Comparison of ENCODE assay signal across 8 cellular contexts in genomic region chr19:48443731-48444128, GRCh38. TPM values are rescaled to one million over a fixed set of nuclear protein-coding genes. Genes with fewer than 3 reads are reported as not detected.
A peak's percentile ranks its signal among the peaks of the same experiment; 100 is the strongest.
DNase-seq lines count a peak whose midpoint lies in the region; ATAC-seq and TF ChIP-seq lines count a peak whose summit lies in the region.
"Had no signal": no experiment of that assay in that cellular context is flagged by ENCODE, and none has a peak within 500 bp of the region (broad histone marks: within the 10 kb centered on the region; RNA-seq: fewer than 3 reads in every experiment).

No MANE protein-coding gene starts in this region.

- in situ Hi-C loops in G401 (cut with HindIII; ENCODE audit: low sequenced_read_pairs) = no loop called here

- H3K9me2 ChIP-seq in SK-N-SH = no peaks in the 10 kb centered on the region

- H3K27ac ChIP-seq in SK-N-SH (ENCODE audit: low read depth in 2 of 2, low read length in 1 of 2) = no peak overlapping the region
- H3K27ac ChIP-seq in thymus (ENCODE audit: low read depth) = no peak overlapping the region

- DNase-seq in SK-N-SH (no peak), epithelial cell of proximal tubule (ENCODE audit: low read depth) (no peak), G401 (ENCODE audit: low spot score) (no peak)
- DNase-seq: NCI-H226; stimulated activated naive CD8-positive, alpha-beta T cell treated with anti-CD3 and anti-CD28 coated beads, Interleukin-15, amount 100 ng/mL, for 72 hours had no signal

- no peaks in the 10 kb centered on the region for H4K20me1 ChIP-seq in SK-N-SH (ENCODE audit: insufficient read depth)

- H3K4me3 ChIP-seq in SK-N-SH (ENCODE audit: low read depth in 2 of 2, low read length in 1 of 2) = peak overlapping the region; percentile 98 to 99; a peak in 3 of 4 replicates
- H3K4me3 ChIP-seq in epithelial cell of proximal tubule (ENCODE audit: low read depth, low read length) = peak overlapping the region; percentile 100
- H3K4me3 ChIP-seq in thymus (ENCODE audit: low read length) = peak overlapping the region; percentile 24

- no peak for ATAC-seq in SK-N-SH treated with all-trans-retinoic acid at 6 μM for 48 hours
- no peak for ATAC-seq in esophagus mucosa
- ATAC-seq: stimulated activated naive CD8-positive, alpha-beta T cell treated with anti-CD3 and anti-CD28 coated beads, Interleukin-15, amount 100 ng/mL, for 72 hours had no signal

- no peaks in the 10 kb centered on the region for H3K9me3 ChIP-seq in SK-N-SH
- peaks cover 1% of the 10 kb centered on the region for H3K9me3 ChIP-seq in thymus (ENCODE audit: control insufficient read depth)

- POLR2A ChIA-PET in SK-N-SH (lab: Yijun Ruan, JAX) = no interaction called here

- no peak for TF ChIP-seq EP300 in SK-N-SH (IDR thresholded peaks at IDR 0.05; ENCODE audit: borderline replicate concordance in 1 of 2, low read depth in 1 of 2, low read length in 1 of 2)

- no peak for TF ChIP-seq RAD21 in SK-N-SH (IDR thresholded peaks at IDR 0.05; ENCODE audit: low read length)

- peaks cover 17% of the 10 kb centered on the region for H3F3A ChIP-seq in SK-N-SH (replicated peaks; ENCODE audit: insufficient read depth)

- peaks cover 29% of the 10 kb centered on the region for H3K79me2 ChIP-seq in SK-N-SH (ENCODE audit: insufficient read depth)

- no peak for TF ChIP-seq CTCF in SK-N-SH (IDR thresholded peaks at IDR 0.05)
- no peak for TF ChIP-seq CTCF in epithelial cell of proximal tubule (conservative IDR thresholded peaks at IDR 0.05; ENCODE audit: low read depth, low read length)

- CTCF ChIA-PET in SK-N-SH (lab: Yijun Ruan, JAX) = interaction anchor here (0.6 kb wide), 1 partner anchor 177 kb away, joined by 3 read pairs; no protein-coding TSS in a partner anchor

- H3K9ac ChIP-seq in SK-N-SH = no peak overlapping the region

- H3K27me3 ChIP-seq in SK-N-SH (ENCODE audit: insufficient read depth) (no peaks in the 10 kb centered on the region), thymus (ENCODE audit: control insufficient read depth, insufficient read depth) (peaks cover 40% of the 10 kb centered on the region)

- H3K4me2 ChIP-seq in SK-N-SH = peak overlapping the region; percentile 99

- 92% methylated on average over 37 of the region's 45 CpGs for WGBS in SK-N-SH (ENCODE audit: low lambda C conversion rate)
- WGBS in thymus = 6% methylated on average over 45 of the region's 45 CpGs

- H2AFZ ChIP-seq in SK-N-SH (ENCODE audit: low read depth) = no peak overlapping the region; the same call in 1 of the 2 replicates

- peaks cover 4 to 16% of the 10 kb centered on the region in 2 experiments; a peak in 2 of 4 replicates for H3K4me1 ChIP-seq in SK-N-SH (ENCODE audit: control insufficient read depth in 1 of 2, insufficient read depth in 2 of 2, low read depth in 1 of 2, low read length in 1 of 2)
- peaks cover 9% of the 10 kb centered on the region for H3K4me1 ChIP-seq in thymus (ENCODE audit: control insufficient read depth, insufficient read depth, low read length)

- H3K36me3 ChIP-seq in SK-N-SH (replicated peaks in 1 of 2; ENCODE audit: control insufficient read depth in 1 of 2, insufficient read depth in 2 of 2, low read length in 1 of 2) = peaks cover 10 to 18% of the 10 kb centered on the region in 2 experiments
- peaks cover 7% of the 10 kb centered on the region for H3K36me3 ChIP-seq in thymus (ENCODE audit: control insufficient read depth, insufficient read depth)

TF ChIP-seq in SK-N-SH, 30 proteins besides CTCF, POLR2A, EP300 and RAD21 (continues in another document):
- TF ChIP-seq SMC3 (IDR thresholded peaks at IDR 0.05; ENCODE audit: low read depth, low read length) = no peak
- no peak for TF ChIP-seq REST (IDR thresholded peaks at IDR 0.05; ENCODE audit: low read depth, low read length)
- TF ChIP-seq RXRA (IDR thresholded peaks at IDR 0.05; ENCODE audit: borderline replicate concordance, low read depth) = no peak

TF ChIP-seq in SK-N-SH treated with all-trans-retinoic acid at 6 μM for 48 hours, 23 proteins besides CTCF, POLR2A, EP300 and RAD21 (continues in another document):
- TF ChIP-seq TCF4 (CRISPR knock-in tag; IDR thresholded peaks at IDR 0.05; ENCODE audit: borderline replicate concordance) (no peak), POU6F1 (CRISPR knock-in tag; IDR thresholded peaks at IDR 0.05; ENCODE audit: borderline replicate concordance, low read depth) (no peak), OSR1 (CRISPR knock-in tag; IDR thresholded peaks at IDR 0.05) (no peak), SNAI2 (CRISPR knock-in tag; IDR thresholded peaks at IDR 0.05) (no peak), ZNF70 (CRISPR knock-in tag; IDR thresholded peaks at IDR 0.05) (no peak), CREB5 (CRISPR knock-in tag; IDR thresholded peaks at IDR 0.05; ENCODE audit: low read depth) (no peak), ZNF8 (CRISPR knock-in tag; IDR thresholded peaks at IDR 0.05) (no peak), TOX (CRISPR knock-in tag; IDR thresholded peaks at IDR 0.05; ENCODE audit: borderline replicate concordance) (no peak), CSRNP3 (CRISPR knock-in tag; IDR thresholded peaks at IDR 0.05) (no peak)

RNA-seq across cellular contexts. Expression of gene GRWD1, which starts 2.1 kb away (rescaled TPM):
- polyA plus RNA-seq in SK-N-SH (2012; rRNA removed) (34.1 and 36.6 TPM in 2 replicates), thymus (8.4 TPM)
- 23.8 and 30.6 TPM in 2 replicates for polyA plus RNA-seq in SK-N-SH (2012; cell fraction: cytosol; rRNA removed)
- polyA plus RNA-seq in SK-N-SH (2012; cell fraction: nucleus; rRNA removed) = 29.1 and 29.6 TPM in 2 replicates
- total RNA-seq in epithelial cell of proximal tubule (51.2 and 58.7 TPM in 2 replicates), esophagus mucosa (24.6 TPM)
- 87.9 and 99.8 TPM in 2 replicates for total RNA-seq in G401 (2014; rRNA removed; shearing (Covaris generic))

RNA-seq across cellular contexts. Expression of gene KCNJ14, which starts 11.6 kb away (rescaled TPM):
- polyA plus RNA-seq in SK-N-SH (2012; rRNA removed) = 1.1 and 1.2 TPM in 2 replicates
- 0.54 and 0.93 TPM in 2 replicates for polyA plus RNA-seq in SK-N-SH (2012; cell fraction: cytosol; rRNA removed)
- polyA plus RNA-seq in SK-N-SH (2012; cell fraction: nucleus; rRNA removed) = 6.1 and 7.2 TPM in 2 replicates
- 0.06 and 0.07 TPM in 2 replicates for total RNA-seq in epithelial cell of proximal tubule
- polyA plus RNA-seq in thymus = 0.78 TPM
- 0.76 TPM for total RNA-seq in esophagus mucosa
- 0.31 TPM in 1 of 2 replicates, not detected in the other for total RNA-seq in G401 (2014; rRNA removed; shearing (Covaris generic))

RNA-seq across cellular contexts. Expression of gene CYTH2, which starts 25.4 kb away (rescaled TPM):
- polyA plus RNA-seq in SK-N-SH (2012; rRNA removed) (69.5 and 77.6 TPM in 2 replicates), thymus (42.4 TPM)
- polyA plus RNA-seq in SK-N-SH (2012; cell fraction: cytosol; rRNA removed) = 42.6 and 43.6 TPM in 2 replicates
- polyA plus RNA-seq in SK-N-SH (2012; cell fraction: nucleus; rRNA removed) = 308 and 364 TPM in 2 replicates
- total RNA-seq in epithelial cell of proximal tubule (43.6 and 81.6 TPM in 2 replicates), esophagus mucosa (47.2 TPM)
- 87.4 and 107 TPM in 2 replicates for total RNA-seq in G401 (2014; rRNA removed; shearing (Covaris generic))

RNA-seq across cellular contexts. Expression of gene GRIN2D, which starts 50.3 kb away (rescaled TPM):
- polyA plus RNA-seq in SK-N-SH (2012; rRNA removed) = 0.54 and 0.92 TPM in 2 replicates
- 0.28 and 0.56 TPM in 2 replicates for polyA plus RNA-seq in SK-N-SH (2012; cell fraction: cytosol; rRNA removed)
- polyA plus RNA-seq in SK-N-SH (2012; cell fraction: nucleus; rRNA removed) = 1.3 and 1.4 TPM in 2 replicates
- 0.14 and 0.98 TPM in 2 replicates for total RNA-seq in epithelial cell of proximal tubule
- polyA plus RNA-seq in thymus = 0.07 TPM
- 0.04 TPM for total RNA-seq in esophagus mucosa
- total RNA-seq in G401 (2014; rRNA removed; shearing (Covaris generic)) = 5.4 and 6.1 TPM in 2 replicates

RNA-seq across cellular contexts. Expression of gene KDELR1, which starts 52.4 kb away (rescaled TPM):
- 119 and 138 TPM in 2 replicates for polyA plus RNA-seq in SK-N-SH (2012; rRNA removed)
- polyA plus RNA-seq in SK-N-SH (2012; cell fraction: cytosol; rRNA removed) = 112 and 158 TPM in 2 replicates
- polyA plus RNA-seq in SK-N-SH (2012; cell fraction: nucleus; rRNA removed) = 110 and 150 TPM in 2 replicates
- 144 TPM in 2 replicates for total RNA-seq in epithelial cell of proximal tubule
- polyA plus RNA-seq in thymus = 81.0 TPM
- total RNA-seq in esophagus mucosa = 86.6 TPM
- 137 and 145 TPM in 2 replicates for total RNA-seq in G401 (2014; rRNA removed; shearing (Covaris generic))

Comparison
In these comparisons a context has a peak if more than half of its experiments do, and no peak if none do; other contexts are left out.
1. H3K4me3 ChIP-seq: peak in every context shown above with its lines; median percentile 100 in epithelial cell of proximal tubule; 98 in SK-N-SH; 24 in thymus.